ENCODE assay signal across 18 cellular contexts in the genomic region with DNA sequence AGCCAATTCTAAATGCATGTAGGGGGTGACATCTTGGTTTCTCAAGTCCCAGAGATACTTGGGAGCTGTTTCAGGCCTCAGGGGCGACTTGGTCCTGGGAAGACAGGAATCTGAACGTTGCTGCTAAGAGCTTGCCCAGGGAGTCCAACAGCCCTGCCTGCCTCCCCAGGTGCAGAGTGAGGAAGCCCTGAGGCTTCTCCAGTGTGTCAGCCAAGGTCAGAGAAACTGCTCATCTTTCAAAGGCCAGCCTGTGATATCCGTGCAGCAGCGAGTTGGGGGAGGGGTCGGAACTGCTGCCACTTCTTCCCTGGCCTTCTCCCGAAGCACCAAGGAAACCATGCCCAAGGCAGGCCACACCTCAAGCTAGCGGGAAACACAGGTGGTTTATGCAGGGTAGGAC. TPM values are rescaled to one million over a fixed set of nuclear protein-coding genes. Genes with fewer than 3 reads are reported as not detected.
DNase-seq lines count a peak whose midpoint lies in the region; ATAC-seq, FAIRE-seq and TF ChIP-seq lines count a peak whose summit lies in the region.
"Had no signal": no experiment of that assay in that cellular context is flagged by ENCODE, and none has a peak within 500 bp of the region (broad histone marks: within the 10 kb centered on the region; RNA-seq: fewer than 3 reads in every experiment).

No MANE protein-coding gene starts in this region.

- no peaks in the 10 kb centered on the region for H3K36me3 ChIP-seq in HEK293 (ENCODE audit: control insufficient read depth in 2 of 2, insufficient read depth in 1 of 2, low read length in 2 of 2)
- no peaks in the 10 kb centered on the region for H3K36me3 ChIP-seq in K562 (ENCODE audit: control insufficient read depth, insufficient read depth, low read length)
- no peaks in the 10 kb centered on the region for H3K36me3 ChIP-seq in upper lobe of right lung
- H3K36me3 ChIP-seq: BLaER1 treated with 17β-estradiol and CSF1 and Interleukin-3, amounts not matched to agents 10 nM and 100 nM had no signal

- in situ Hi-C loops in K562 (cut with MboI), result no loop called here

- peaks cover 0 to 5% of the 10 kb centered on the region in 2 donors for H3K4me1 Mint-ChIP-seq in stimulated activated naive B cell treated with anti-CD40 and anti-IgM and Interleukin-4, amounts not matched to agents 10 μg/mL and 1 μg/mL and 100 μg/mL, for 72 hours
- H3K4me1 Mint-ChIP-seq: CD4-positive, CD25-positive, alpha-beta regulatory T cell had no signal

- intact Hi-C loops in K562 (cut with micrococcal nuclease), result no loop called here
- intact Hi-C loops in upper lobe of right lung (cut with DNase I), result no loop called here

- peak overlapping the region; percentile 45; the same call in 1 of the 2 replicates for H2AFZ ChIP-seq in K562 (ENCODE audit: low read depth, low read length)

- H3K4me3 ChIP-seq in HEK293 (ENCODE audit: low read depth, low read length), result no peak overlapping the region
- H3K4me3 ChIP-seq in K562, result no peak overlapping the region
- H3K4me3 ChIP-seq in upper lobe of right lung, result no peak overlapping the region
- H3K4me3 ChIP-seq: BLaER1 treated with 17β-estradiol and CSF1 and Interleukin-3, amounts not matched to agents 10 nM and 100 nM; GM12878 had no signal

- no peak for TF ChIP-seq POLR2A in K562 (conservative IDR thresholded peaks at IDR 0.05)

- H3K27ac ChIP-seq in HEK293 (ENCODE audit: extremely low read depth, low read depth, low read length) (no peak overlapping the region), K562 (ENCODE audit: extremely low read depth, low read depth, low read length) (no peak overlapping the region), upper lobe of right lung (no peak overlapping the region)
- H3K27ac ChIP-seq: BLaER1 treated with 17β-estradiol and CSF1 and Interleukin-3, amounts not matched to agents 10 nM and 100 nM had no signal

- POLR2A ChIA-PET in HEK293 (lab: Yijun Ruan, JAX), result no interaction called here
- POLR2A ChIA-PET in K562 (lab: Yijun Ruan, JAX), result interaction anchor here (2.2 kb wide), 1 partner anchor 9 kb away, joined by 11 read pairs; no protein-coding TSS in a partner anchor

- no peaks in the 10 kb centered on the region for H3K9me1 ChIP-seq in K562 (ENCODE audit: control insufficient read depth, insufficient read depth, low read length)

- TF ChIP-seq CTCF in HEK293 (tag by site-specific recombination; IDR thresholded peaks at IDR 0.05) (no peak), K562 (IDR thresholded peaks at IDR 0.05 in 2 of 3, conservative IDR thresholded peaks at IDR 0.05 in 1 of 3; ENCODE audit: insufficient read depth in 2 of 3, low read depth in 1 of 3, low read length in 3 of 3) (no peak), upper lobe of right lung (IDR thresholded peaks at IDR 0.05) (no peak)

- no peak overlapping the region for H3K27ac Mint-ChIP-seq in stimulated activated naive B cell treated with anti-CD40 and anti-IgM and Interleukin-4, amounts not matched to agents 10 μg/mL and 1 μg/mL and 100 μg/mL, for 72 hours
- H3K27ac Mint-ChIP-seq: CD4-positive, CD25-positive, alpha-beta regulatory T cell; HFFc6 had no signal

- DNase-seq in K562 (ENCODE audit: extremely low read depth in 1 of 4, low spot score in 3 of 4), result no peak
- peak; percentile 80 for DNase-seq in left kidney (ENCODE audit: low read depth, low spot score)
- DNase-seq in upper lobe of right lung, result peak; percentile 27
- no peak for DNase-seq in stimulated activated naive B cell treated with anti-CD40 and anti-IgM and Interleukin-4, amounts not matched to agents 10 μg/mL and 1 μg/mL and 100 μg/mL, for 72 hours
- DNase-seq: ACHN; CD4-positive, CD25-positive, alpha-beta regulatory T cell; DMS 273 treated with DMSO at 0.1 percent for 48 hours; GOT3; H9; HFFc6 had no signal

- H3K27me3 Mint-ChIP-seq in stimulated activated naive B cell treated with anti-CD40 and anti-IgM and Interleukin-4, amounts not matched to agents 10 μg/mL and 1 μg/mL and 100 μg/mL, for 72 hours, result peaks cover 11 to 13% of the 10 kb centered on the region in 2 donors
- H3K27me3 Mint-ChIP-seq: CD4-positive, CD25-positive, alpha-beta regulatory T cell had no signal

- H3K27me3 ChIP-seq in K562 (ENCODE audit: control insufficient read depth in 2 of 2, insufficient read depth in 2 of 2, low read length in 2 of 2) (no peaks in the 10 kb centered on the region; a peak in 1 of 5 replicates), upper lobe of right lung (peaks cover 6% of the 10 kb centered on the region)
- H3K27me3 ChIP-seq: BLaER1 treated with 17β-estradiol and CSF1 and Interleukin-3, amounts not matched to agents 10 nM and 100 nM had no signal

- no peak for FAIRE-seq in K562 (lab: Jason Lieb, UNC)
- FAIRE-seq: GM12878 had no signal

- H3K4me1 ChIP-seq in HEK293 (ENCODE audit: control insufficient read depth, insufficient read depth, low read length) (no peaks in the 10 kb centered on the region), K562 (replicated peaks in 1 of 2; ENCODE audit: control insufficient read depth in 2 of 2, insufficient read depth in 2 of 2, low read length in 2 of 2) (peaks cover 26% of the 10 kb centered on the region in 2 experiments), upper lobe of right lung (no peaks in the 10 kb centered on the region)
- H3K4me1 ChIP-seq: BLaER1 treated with 17β-estradiol and CSF1 and Interleukin-3, amounts not matched to agents 10 nM and 100 nM had no signal

- H3K9me3 Mint-ChIP-seq in stimulated activated naive B cell treated with anti-CD40 and anti-IgM and Interleukin-4, amounts not matched to agents 10 μg/mL and 1 μg/mL and 100 μg/mL, for 72 hours, result peaks cover 12 to 15% of the 10 kb centered on the region in 2 donors
- H3K9me3 Mint-ChIP-seq: HFFc6 had no signal

- no peak overlapping the region for H3K4me2 ChIP-seq in K562 (ENCODE audit: insufficient read depth, low read length)
- H3K4me2 ChIP-seq: BLaER1 treated with 17β-estradiol and CSF1 and Interleukin-3, amounts not matched to agents 10 nM and 100 nM had no signal

- no peak for TF ChIP-seq EP300 in K562 (IDR thresholded peaks at IDR 0.05; ENCODE audit: low read length)

- H3K9me3 ChIP-seq in HEK293 (ENCODE audit: control insufficient read depth, insufficient read depth, low read depth, low read length) (no peaks in the 10 kb centered on the region), K562 (replicated peaks; ENCODE audit: control insufficient read depth, insufficient read depth, low read depth, low read length) (no peaks in the 10 kb centered on the region), upper lobe of right lung (no peaks in the 10 kb centered on the region)
- H3K9me3 ChIP-seq: BLaER1 treated with 17β-estradiol and CSF1 and Interleukin-3, amounts not matched to agents 10 nM and 100 nM had no signal

- peak overlapping the region in 1 of 2 experiments; percentile 75; a peak in 2 of 4 replicates for H3K9ac ChIP-seq in K562 (ENCODE audit: insufficient read depth in 1 of 2, low read depth in 2 of 2, low read length in 2 of 2)
- H3K9ac ChIP-seq: BLaER1 treated with 17β-estradiol and CSF1 and Interleukin-3, amounts not matched to agents 10 nM and 100 nM had no signal

- H4K20me1 ChIP-seq in K562 (replicated peaks; ENCODE audit: control insufficient read depth, insufficient read depth, low read length), result no peaks in the 10 kb centered on the region
- H4K20me1 ChIP-seq: BLaER1 treated with 17β-estradiol and CSF1 and Interleukin-3, amounts not matched to agents 10 nM and 100 nM had no signal

- CTCF ChIA-PET in HEK293 (lab: Yijun Ruan, JAX), result interaction anchor here (0.9 to 2.7 kb wide), 5 partner anchors 9 to 307 kb away, joined by 3 to 16 read pairs (median 6); no protein-coding TSS in a partner anchor
- CTCF ChIA-PET in K562 (lab: Yijun Ruan, JAX; ENCODE audit: low intra/inter-chr PET ratio), result no interaction called here

- H3K4me3 Mint-ChIP-seq in stimulated activated naive B cell treated with anti-CD40 and anti-IgM and Interleukin-4, amounts not matched to agents 10 μg/mL and 1 μg/mL and 100 μg/mL, for 72 hours, result no peak overlapping the region
- H3K4me3 Mint-ChIP-seq: H9, HFFc6 had no signal

- WGBS in K562 (ENCODE audit: insufficient coverage, low coverage, missing lambda C conversion rate), result 18% methylated on average over 7 of the region's 7 CpGs

- TF ChIP-seq RAD21 in K562 (CRISPR knock-in tag; conservative IDR thresholded peaks at IDR 0.05 in 1 of 2, IDR thresholded peaks at IDR 0.05 in 1 of 2), result no peak

- H3K79me2 ChIP-seq in K562 (ENCODE audit: control insufficient read depth, insufficient read depth, low read length), result no peaks in the 10 kb centered on the region

- no peaks in the 10 kb centered on the region for H3K36me3 Mint-ChIP-seq in stimulated activated naive B cell treated with anti-CD40 and anti-IgM and Interleukin-4, amounts not matched to agents 10 μg/mL and 1 μg/mL and 100 μg/mL, for 72 hours
- H3K36me3 Mint-ChIP-seq: CD4-positive, CD25-positive, alpha-beta regulatory T cell had no signal

- ATAC-seq in K562 (no peak), upper lobe of right lung (no peak), HG03159 (IDR thresholded peaks at IDR 0.05; ENCODE audit: unreplicated experiment) (no peak), GM21528 (IDR thresholded peaks at IDR 0.05; ENCODE audit: low FRiP score, unreplicated experiment) (no peak)
- ATAC-seq in stimulated activated naive B cell treated with anti-CD40 and anti-IgM and Interleukin-4, amounts not matched to agents 10 μg/mL and 1 μg/mL and 100 μg/mL, for 72 hours (replicated peaks), result no peak
- ATAC-seq: GM12878 had no signal

- BruUV-seq in K562 (replicated peaks; lab: Mats Ljungman, UMichigan), result no TSS peak

RNA-seq across cellular contexts. Expression of a gene that starts 9.7 kb away (rescaled TPM):
- total RNA-seq in K562 (2011; cell fraction: chromatin; rRNA removed; ENCODE audit: low replicate concordance), result 0.21 and 1.00 TPM in 2 replicates
- total RNA-seq in K562 (2011; cell fraction: nucleolus; rRNA removed), result 1.0 and 1.6 TPM in 2 replicates
- 0.38 and 1.0 TPM in 2 replicates for total RNA-seq in K562 (2011; cell fraction: nucleoplasm; rRNA removed)
- 0.54 and 0.69 TPM in 2 replicates for total RNA-seq in K562 (2014; rRNA removed)
- 0.18 and 0.22 TPM in 2 replicates for total RNA-seq in K562 (2014; rRNA removed; fragmentation: Illumina TruSeq; extraction: Trizol)
- 0.57 and 0.58 TPM in 2 replicates for total RNA-seq in K562 (2015; rRNA removed; fragmentation: Illumina TruSeq; extraction: Trizol)
- 0.11 and 0.27 TPM in 2 replicates for total RNA-seq in K562 (2021)
- 0.08 TPM in 1 of 2 replicates, not detected in the other for polyA plus RNA-seq in K562 (2011; rRNA removed)
- 0.18 TPM in 1 of 2 replicates, not detected in the other for polyA plus RNA-seq in K562 (2011; cell fraction: cytosol; rRNA removed)
- polyA plus RNA-seq in K562 (2011; cell fraction: nucleus; rRNA removed), result 0.08 TPM in 1 of 2 replicates, not detected in the other
- polyA plus RNA-seq in K562 (2012), result 0.60 and 1.8 TPM in 2 replicates
- polyA plus RNA-seq in K562 (2014; fragmentation: Illumina TruSeq; extraction: Trizol), result 0.48 TPM in 2 replicates
- not detected for polyA plus RNA-seq in K562 (2014; fragmentation: Nextera tagmentation; extraction: Ambion mirVana)
- polyA plus RNA-seq in K562 (2014; rRNA removed), result 0.27 and 0.54 TPM in 2 replicates
- 0.09 and 0.14 TPM in 2 replicates for polyA minus RNA-seq in K562 (2011; rRNA and poly(A)+ RNA removed)
- not detected in 2 replicates for polyA minus RNA-seq in K562 (2011; cell fraction: cytosol; rRNA and poly(A)+ RNA removed)
- polyA minus RNA-seq in K562 (2011; cell fraction: nucleus; rRNA and poly(A)+ RNA removed), result not detected in 2 replicates
- total RNA-seq in upper lobe of right lung, result not detected
- total RNA-seq: A172; CD4-positive, CD25-positive, alpha-beta regulatory T cell; Daoy; G401; GM12878; H9; HFFc6 had no signal
- polyA plus RNA-seq: CD4-positive, CD25-positive, alpha-beta regulatory T cell; GM12878 had no signal

RNA-seq across cellular contexts. Expression of a gene that starts 16.2 kb away (rescaled TPM):
- not detected in 2 replicates for total RNA-seq in K562 (2011; cell fraction: chromatin; rRNA removed; ENCODE audit: low replicate concordance)
- total RNA-seq in K562 (2011; cell fraction: nucleolus; rRNA removed), result not detected in 2 replicates
- total RNA-seq in K562 (2011; cell fraction: nucleoplasm; rRNA removed), result not detected in 2 replicates
- total RNA-seq in K562 (2014; rRNA removed), result not detected in 2 replicates
- total RNA-seq in K562 (2014; rRNA removed; fragmentation: Illumina TruSeq; extraction: Trizol), result not detected in 2 replicates
- not detected in 2 replicates for total RNA-seq in K562 (2015; rRNA removed; fragmentation: Illumina TruSeq; extraction: Trizol)
- not detected in 2 replicates for total RNA-seq in K562 (2021)
- not detected in 2 replicates for polyA plus RNA-seq in K562 (2011; rRNA removed)
- polyA plus RNA-seq in K562 (2011; cell fraction: cytosol; rRNA removed), result not detected in 2 replicates
- not detected in 2 replicates for polyA plus RNA-seq in K562 (2011; cell fraction: nucleus; rRNA removed)
- not detected in 2 replicates for polyA plus RNA-seq in K562 (2012)
- not detected in 2 replicates for polyA plus RNA-seq in K562 (2014; fragmentation: Illumina TruSeq; extraction: Trizol)
- not detected for polyA plus RNA-seq in K562 (2014; fragmentation: Nextera tagmentation; extraction: Ambion mirVana)
- not detected in 2 replicates for polyA plus RNA-seq in K562 (2014; rRNA removed)
- polyA minus RNA-seq in K562 (2011; rRNA and poly(A)+ RNA removed), result not detected in 2 replicates
- polyA minus RNA-seq in K562 (2011; cell fraction: cytosol; rRNA and poly(A)+ RNA removed), result not detected in 2 replicates
- not detected in 2 replicates for polyA minus RNA-seq in K562 (2011; cell fraction: nucleus; rRNA and poly(A)+ RNA removed)
- not detected for total RNA-seq in upper lobe of right lung
- total RNA-seq: A172; CD4-positive, CD25-positive, alpha-beta regulatory T cell; Daoy; G401; GM12878; H9; HFFc6 had no signal
- polyA plus RNA-seq: CD4-positive, CD25-positive, alpha-beta regulatory T cell; GM12878 had no signal

RNA-seq across cellular contexts. Expression of a gene that starts 32.0 kb away (rescaled TPM):
- not detected in 2 replicates for total RNA-seq in K562 (2011; cell fraction: chromatin; rRNA removed; ENCODE audit: low replicate concordance)
- not detected in 2 replicates for total RNA-seq in K562 (2011; cell fraction: nucleolus; rRNA removed)
- not detected in 2 replicates for total RNA-seq in K562 (2011; cell fraction: nucleoplasm; rRNA removed)
- total RNA-seq in K562 (2014; rRNA removed) (not detected in 2 replicates), K562 (2014; rRNA removed; fragmentation: Illumina TruSeq; extraction: Trizol) (not detected in 2 replicates), K562 (2015; rRNA removed; fragmentation: Illumina TruSeq; extraction: Trizol) (not detected in 2 replicates), K562 (2021) (0.11 TPM in 1 of 2 replicates, not detected in the other), upper lobe of right lung (16.8 TPM)
- polyA plus RNA-seq in K562 (2011; rRNA removed) (not detected in 2 replicates), K562 (2014; fragmentation: Illumina TruSeq; extraction: Trizol) (not detected in 2 replicates), K562 (2014; fragmentation: Nextera tagmentation; extraction: Ambion mirVana) (under 1 TPM; 0.03 to 0.20 TPM), K562 (2014; rRNA removed) (not detected in 2 replicates)
- polyA plus RNA-seq in K562 (2011; cell fraction: cytosol; rRNA removed), result not detected in 2 replicates
- polyA plus RNA-seq in K562 (2011; cell fraction: nucleus; rRNA removed), result not detected in 2 replicates
- polyA plus RNA-seq in K562 (2012), result 0.03 and 0.19 TPM in 2 replicates
- not detected in 2 replicates for polyA minus RNA-seq in K562 (2011; rRNA and poly(A)+ RNA removed)
- not detected in 2 replicates for polyA minus RNA-seq in K562 (2011; cell fraction: cytosol; rRNA and poly(A)+ RNA removed)
- polyA minus RNA-seq in K562 (2011; cell fraction: nucleus; rRNA and poly(A)+ RNA removed), result not detected in 2 replicates
- total RNA-seq: A172; CD4-positive, CD25-positive, alpha-beta regulatory T cell; G401; GM12878; HFFc6 had no signal
- polyA plus RNA-seq: CD4-positive, CD25-positive, alpha-beta regulatory T cell; GM12878 had no signal

RNA-seq across cellular contexts. Expression of a gene that starts 52.1 kb away (rescaled TPM):
- 0.30 TPM in 1 of 2 replicates, not detected in the other for total RNA-seq in K562 (2011; cell fraction: chromatin; rRNA removed; ENCODE audit: low replicate concordance)
- 0.13 and 0.33 TPM in 2 replicates for total RNA-seq in K562 (2011; cell fraction: nucleolus; rRNA removed)
- not detected in 2 replicates for total RNA-seq in K562 (2011; cell fraction: nucleoplasm; rRNA removed)
- total RNA-seq in K562 (2014; rRNA removed) (not detected in 2 replicates), K562 (2014; rRNA removed; fragmentation: Illumina TruSeq; extraction: Trizol) (not detected in 2 replicates), K562 (2015; rRNA removed; fragmentation: Illumina TruSeq; extraction: Trizol) (0.04 TPM in 1 of 2 replicates, not detected in the other), K562 (2021) (0.07 and 0.11 TPM in 2 replicates), upper lobe of right lung (0.41 TPM)
- polyA plus RNA-seq in K562 (2011; rRNA removed) (0.04 and 0.08 TPM in 2 replicates), K562 (2014; fragmentation: Illumina TruSeq; extraction: Trizol) (0.09 TPM in 1 of 2 replicates, not detected in the other), K562 (2014; fragmentation: Nextera tagmentation; extraction: Ambion mirVana) (under 1 TPM in 1 of 2 experiments, not detected in 1; 0.03 TPM), K562 (2014; rRNA removed) (0.04 TPM in 1 of 2 replicates, not detected in the other)
- 0.01 and 0.15 TPM in 2 replicates for polyA plus RNA-seq in K562 (2011; cell fraction: cytosol; rRNA removed)
- 0.13 TPM in 1 of 2 replicates, not detected in the other for polyA plus RNA-seq in K562 (2011; cell fraction: nucleus; rRNA removed)
- 0.05 TPM in 1 of 2 replicates, not detected in the other for polyA plus RNA-seq in K562 (2012)
- 0.14 TPM in 1 of 2 replicates, not detected in the other for polyA minus RNA-seq in K562 (2011; rRNA and poly(A)+ RNA removed)
- polyA minus RNA-seq in K562 (2011; cell fraction: cytosol; rRNA and poly(A)+ RNA removed), result not detected in 2 replicates
- 0.11 and 0.13 TPM in 2 replicates for polyA minus RNA-seq in K562 (2011; cell fraction: nucleus; rRNA and poly(A)+ RNA removed)
- total RNA-seq: CD4-positive, CD25-positive, alpha-beta regulatory T cell; G401; GM12878 had no signal
- polyA plus RNA-seq: CD4-positive, CD25-positive, alpha-beta regulatory T cell; GM12878 had no signal

Comparison
In these comparisons a context has a peak if more than half of its experiments do, and no peak if none do; other contexts are left out.
1. DNase-seq: peak in left kidney (single experiment) and upper lobe of right lung (single experiment); none in K562 (0 of 4) and stimulated activated naive B cell treated with anti-CD40 and anti-IgM and Interleukin-4, amounts not matched to agents 10 μg/mL and 1 μg/mL and 100 μg/mL, for 72 hours (single experiment).
2. RNA of a gene that starts 32.0 kb away (total RNA-seq): 16.8 TPM in upper lobe of right lung (single experiment); 0.11 TPM in K562; every median in the first group is over 10 times any median in the second.